ENCODE assay signal across 23 cellular contexts in genomic region chr7:126799541-126799940, GRCh38.
"Had no signal": no experiment of that assay in that cellular context is flagged by ENCODE, and none has a peak within 500 bp of the region (broad histone marks: within the 10 kb centered on the region; RNA-seq: fewer than 3 reads in every experiment).

No MANE protein-coding gene starts in this region.

- H3K79me2 ChIP-seq: parathyroid adenoma had no signal

- H2AFZ ChIP-seq: neural progenitor cell, parathyroid adenoma had no signal

- H3K4me3 ChIP-seq: neural progenitor cell, ovary, psoas muscle, right lobe of liver, sigmoid colon, stomach, thoracic aorta, thyroid gland, tibial nerve, upper lobe of right lung, uterus had no signal

- H3K36me3 ChIP-seq: neural progenitor cell, ovary, right lobe of liver, sigmoid colon, stomach, thoracic aorta, thyroid gland, tibial nerve, upper lobe of right lung, uterus had no signal

- H3K9ac ChIP-seq: neural progenitor cell, parathyroid adenoma had no signal

- H3K27me3 ChIP-seq: neural progenitor cell, ovary, right lobe of liver, sigmoid colon, stomach, thyroid gland, tibial nerve, upper lobe of right lung, uterus had no signal

- FAIRE-seq: small intestine had no signal

- H3K9me3 ChIP-seq: ovary, psoas muscle, right lobe of liver, sigmoid colon, stomach, thoracic aorta, thyroid gland, upper lobe of right lung, uterus had no signal

- H3K4me1 ChIP-seq: neural progenitor cell, parathyroid adenoma, psoas muscle, right lobe of liver, sigmoid colon, stomach, thyroid gland, tibial nerve, upper lobe of right lung, uterus had no signal

- H3K27ac ChIP-seq: neural progenitor cell, ovary, parathyroid adenoma, psoas muscle, right lobe of liver, sigmoid colon, stomach, thoracic aorta, thyroid gland, tibial nerve, upper lobe of right lung, uterus had no signal

- H3K4me2 ChIP-seq: neural progenitor cell had no signal

- DNase-seq: natural killer cell; occipital lobe; ovary; posterior cingulate gyrus; psoas muscle; right cardiac atrium; right lobe of liver; sigmoid colon; small intestine; stimulated activated CD4-positive, alpha-beta T cell treated with anti-CD3 and anti-CD28 coated beads, Interleukin-15, amount 100 ng/mL, for 24 hours; stimulated activated CD4-positive, alpha-beta T cell treated with anti-CD3 and anti-CD28 coated beads, Interleukin-2, amount 100 ng/mL, for 24 hours; stimulated activated CD4-positive, alpha-beta T cell treated with anti-CD3 and anti-CD28 coated beads, Interleukin-2, amount 100 ng/mL, for 48 hours; stimulated activated CD4-positive, alpha-beta T cell treated with anti-CD3 and anti-CD28 coated beads, Interleukin-4, amount 100 ng/mL, for 24 hours; stimulated activated naive B cell treated with anti-CD40 and anti-IgM and Interleukin-4, amounts not matched to agents 10 μg/mL and 1 μg/mL and 100 μg/mL, for 72 hours; stimulated activated naive CD4-positive, alpha-beta T cell treated with Interleukin-2 at 50 U/mL for 16 hours; stomach; thyroid gland; upper lobe of right lung; uterus had no signal
